Comparison of ENCODE assay signal across 1 cellular context in the genomic region with DNA sequence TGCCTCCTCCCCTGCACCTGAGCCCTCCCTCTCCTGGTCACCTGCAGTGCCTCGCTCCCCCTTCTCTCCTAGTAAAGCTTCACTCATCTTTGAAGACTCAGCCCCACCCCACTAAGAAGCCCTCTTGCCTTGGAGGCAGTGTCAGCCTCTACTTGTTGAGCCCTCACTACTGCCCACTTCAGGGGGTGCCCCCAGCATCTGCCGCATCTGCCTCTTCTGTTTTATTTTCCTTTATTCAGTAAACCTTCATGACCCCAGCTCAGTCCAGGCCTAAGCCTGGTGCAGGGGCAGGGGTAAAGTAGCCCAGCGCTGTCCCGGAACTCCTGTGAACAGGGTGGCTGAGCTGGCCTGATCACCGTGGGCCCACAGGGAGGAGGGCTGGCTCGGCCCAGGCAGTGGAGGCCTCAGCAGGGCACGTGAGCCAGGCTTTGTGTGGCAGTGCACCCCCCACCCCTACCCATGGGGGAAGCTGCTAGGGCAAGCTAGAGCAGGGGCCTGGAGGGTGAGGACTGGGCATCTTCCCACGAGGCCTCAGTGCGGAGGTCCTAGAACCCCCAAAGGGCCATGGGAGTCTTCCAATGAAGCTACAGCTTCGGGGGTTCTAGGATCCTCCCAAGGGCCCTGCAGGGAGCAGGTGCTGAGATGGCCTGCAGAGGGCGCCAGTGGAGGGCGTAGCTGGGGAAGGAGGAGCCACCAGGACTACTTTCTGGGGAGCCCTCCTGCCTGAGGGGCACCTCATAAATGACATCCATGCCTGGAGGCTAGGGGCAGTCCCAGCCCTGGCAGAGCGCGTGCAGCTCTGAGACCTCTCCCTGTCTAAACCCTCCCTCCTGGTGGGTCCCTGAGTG.
TF ChIP-seq lines count a peak whose summit lies in the region.

No MANE protein-coding gene starts in this region.

TF ChIP-seq in GM12878, 131 proteins besides CTCF, POLR2A, EP300 and RAD21:
- TF ChIP-seq, protein P1, sequence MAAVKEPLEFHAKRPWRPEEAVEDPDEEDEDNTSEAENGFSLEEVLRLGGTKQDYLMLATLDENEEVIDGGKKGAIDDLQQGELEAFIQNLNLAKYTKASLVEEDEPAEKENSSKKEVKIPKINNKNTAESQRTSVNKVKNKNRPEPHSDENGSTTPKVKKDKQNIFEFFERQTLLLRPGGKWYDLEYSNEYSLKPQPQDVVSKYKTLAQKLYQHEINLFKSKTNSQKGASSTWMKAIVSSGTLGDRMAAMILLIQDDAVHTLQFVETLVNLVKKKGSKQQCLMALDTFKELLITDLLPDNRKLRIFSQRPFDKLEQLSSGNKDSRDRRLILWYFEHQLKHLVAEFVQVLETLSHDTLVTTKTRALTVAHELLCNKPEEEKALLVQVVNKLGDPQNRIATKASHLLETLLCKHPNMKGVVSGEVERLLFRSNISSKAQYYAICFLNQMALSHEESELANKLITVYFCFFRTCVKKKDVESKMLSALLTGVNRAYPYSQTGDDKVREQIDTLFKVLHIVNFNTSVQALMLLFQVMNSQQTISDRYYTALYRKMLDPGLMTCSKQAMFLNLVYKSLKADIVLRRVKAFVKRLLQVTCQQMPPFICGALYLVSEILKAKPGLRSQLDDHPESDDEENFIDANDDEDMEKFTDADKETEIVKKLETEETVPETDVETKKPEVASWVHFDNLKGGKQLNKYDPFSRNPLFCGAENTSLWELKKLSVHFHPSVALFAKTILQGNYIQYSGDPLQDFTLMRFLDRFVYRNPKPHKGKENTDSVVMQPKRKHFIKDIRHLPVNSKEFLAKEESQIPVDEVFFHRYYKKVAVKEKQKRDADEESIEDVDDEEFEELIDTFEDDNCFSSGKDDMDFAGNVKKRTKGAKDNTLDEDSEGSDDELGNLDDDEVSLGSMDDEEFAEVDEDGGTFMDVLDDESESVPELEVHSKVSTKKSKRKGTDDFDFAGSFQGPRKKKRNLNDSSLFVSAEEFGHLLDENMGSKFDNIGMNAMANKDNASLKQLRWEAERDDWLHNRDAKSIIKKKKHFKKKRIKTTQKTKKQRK (IDR thresholded peaks at IDR 0.05; ENCODE audit: low read depth, low read length): no peak
- no peak for TF ChIP-seq SREBF1 (IDR thresholded peaks at IDR 0.05; ENCODE audit: low read length)
- peak; percentile 29; the same call in 1 of the 2 replicates for TF ChIP-seq SMC3 (IDR thresholded peaks at IDR 0.05; ENCODE audit: borderline replicate concordance, low read length)
- TF ChIP-seq ASH2L (IDR thresholded peaks at IDR 0.05; ENCODE audit: borderline replicate concordance, low read depth): no peak
- peak in 1 of 2 experiments; percentile 26; a peak in 2 of 4 replicates for TF ChIP-seq BHLHE40 (IDR thresholded peaks at IDR 0.05; ENCODE audit: borderline replicate concordance in 1 of 2, low read depth in 2 of 2, low read length in 1 of 2)
- TF ChIP-seq MTA2 (IDR thresholded peaks at IDR 0.05; ENCODE audit: low read depth): no peak
- TF ChIP-seq ZBED1 (IDR thresholded peaks at IDR 0.05; ENCODE audit: borderline replicate concordance): no peak
- TF ChIP-seq RB1 (IDR thresholded peaks at IDR 0.05; ENCODE audit: borderline replicate concordance): no peak
- no peak for TF ChIP-seq HDAC6 (IDR thresholded peaks at IDR 0.05; ENCODE audit: unreplicated experiment)
- no peak for TF ChIP-seq SMAD1 (IDR thresholded peaks at IDR 0.05; ENCODE audit: low read depth, partially characterized antibody)
- TF ChIP-seq, protein P2, sequence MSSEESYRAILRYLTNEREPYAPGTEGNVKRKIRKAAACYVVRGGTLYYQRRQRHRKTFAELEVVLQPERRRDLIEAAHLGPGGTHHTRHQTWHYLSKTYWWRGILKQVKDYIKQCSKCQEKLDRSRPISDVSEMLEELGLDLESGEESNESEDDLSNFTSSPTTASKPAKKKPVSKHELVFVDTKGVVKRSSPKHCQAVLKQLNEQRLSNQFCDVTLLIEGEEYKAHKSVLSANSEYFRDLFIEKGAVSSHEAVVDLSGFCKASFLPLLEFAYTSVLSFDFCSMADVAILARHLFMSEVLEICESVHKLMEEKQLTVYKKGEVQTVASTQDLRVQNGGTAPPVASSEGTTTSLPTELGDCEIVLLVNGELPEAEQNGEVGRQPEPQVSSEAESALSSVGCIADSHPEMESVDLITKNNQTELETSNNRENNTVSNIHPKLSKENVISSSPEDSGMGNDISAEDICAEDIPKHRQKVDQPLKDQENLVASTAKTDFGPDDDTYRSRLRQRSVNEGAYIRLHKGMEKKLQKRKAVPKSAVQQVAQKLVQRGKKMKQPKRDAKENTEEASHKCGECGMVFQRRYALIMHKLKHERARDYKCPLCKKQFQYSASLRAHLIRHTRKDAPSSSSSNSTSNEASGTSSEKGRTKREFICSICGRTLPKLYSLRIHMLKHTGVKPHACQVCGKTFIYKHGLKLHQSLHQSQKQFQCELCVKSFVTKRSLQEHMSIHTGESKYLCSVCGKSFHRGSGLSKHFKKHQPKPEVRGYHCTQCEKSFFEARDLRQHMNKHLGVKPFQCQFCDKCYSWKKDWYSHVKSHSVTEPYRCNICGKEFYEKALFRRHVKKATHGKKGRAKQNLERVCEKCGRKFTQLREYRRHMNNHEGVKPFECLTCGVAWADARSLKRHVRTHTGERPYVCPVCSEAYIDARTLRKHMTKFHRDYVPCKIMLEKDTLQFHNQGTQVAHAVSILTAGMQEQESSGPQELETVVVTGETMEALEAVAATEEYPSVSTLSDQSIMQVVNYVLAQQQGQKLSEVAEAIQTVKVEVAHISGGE (CRISPR knock-in tag; IDR thresholded peaks at IDR 0.05): no peak
- no peak for TF ChIP-seq ZNF274 (IDR thresholded peaks at IDR 0.05; ENCODE audit: insufficient read depth, insufficient read length)
- TF ChIP-seq GATAD2B (conservative IDR thresholded peaks at IDR 0.05; ENCODE audit: low read depth): no peak
- TF ChIP-seq, protein P3, sequence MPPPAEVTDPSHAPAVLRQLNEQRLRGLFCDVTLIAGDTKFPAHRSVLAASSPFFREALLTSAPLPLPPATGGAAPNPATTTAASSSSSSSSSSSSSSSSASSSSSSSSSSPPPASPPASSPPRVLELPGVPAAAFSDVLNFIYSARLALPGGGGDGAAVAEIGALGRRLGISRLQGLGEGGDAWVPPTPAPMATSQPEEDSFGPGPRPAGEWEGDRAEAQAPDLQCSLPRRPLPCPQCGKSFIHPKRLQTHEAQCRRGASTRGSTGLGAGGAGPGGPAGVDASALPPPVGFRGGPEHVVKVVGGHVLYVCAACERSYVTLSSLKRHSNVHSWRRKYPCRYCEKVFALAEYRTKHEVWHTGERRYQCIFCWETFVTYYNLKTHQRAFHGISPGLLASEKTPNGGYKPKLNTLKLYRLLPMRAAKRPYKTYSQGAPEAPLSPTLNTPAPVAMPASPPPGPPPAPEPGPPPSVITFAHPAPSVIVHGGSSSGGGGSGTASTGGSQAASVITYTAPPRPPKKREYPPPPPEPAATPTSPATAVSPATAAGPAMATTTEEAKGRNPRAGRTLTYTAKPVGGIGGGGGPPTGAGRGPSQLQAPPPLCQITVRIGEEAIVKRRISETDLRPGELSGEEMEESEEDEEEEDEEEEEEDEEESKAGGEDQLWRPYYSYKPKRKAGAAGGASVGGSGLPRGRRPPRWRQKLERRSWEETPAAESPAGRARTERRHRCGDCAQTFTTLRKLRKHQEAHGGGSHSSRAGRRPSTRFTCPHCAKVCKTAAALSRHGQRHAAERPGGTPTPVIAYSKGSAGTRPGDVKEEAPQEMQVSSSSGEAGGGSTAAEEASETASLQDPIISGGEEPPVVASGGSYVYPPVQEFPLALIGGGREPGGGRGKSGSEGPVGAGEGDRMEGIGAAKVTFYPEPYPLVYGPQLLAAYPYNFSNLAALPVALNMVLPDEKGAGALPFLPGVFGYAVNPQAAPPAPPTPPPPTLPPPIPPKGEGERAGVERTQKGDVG (CRISPR knock-in tag; IDR thresholded peaks at IDR 0.05): no peak
TF ChIP-seq in GM12878: peak in this region for 2.
